In the genomic region with DNA sequence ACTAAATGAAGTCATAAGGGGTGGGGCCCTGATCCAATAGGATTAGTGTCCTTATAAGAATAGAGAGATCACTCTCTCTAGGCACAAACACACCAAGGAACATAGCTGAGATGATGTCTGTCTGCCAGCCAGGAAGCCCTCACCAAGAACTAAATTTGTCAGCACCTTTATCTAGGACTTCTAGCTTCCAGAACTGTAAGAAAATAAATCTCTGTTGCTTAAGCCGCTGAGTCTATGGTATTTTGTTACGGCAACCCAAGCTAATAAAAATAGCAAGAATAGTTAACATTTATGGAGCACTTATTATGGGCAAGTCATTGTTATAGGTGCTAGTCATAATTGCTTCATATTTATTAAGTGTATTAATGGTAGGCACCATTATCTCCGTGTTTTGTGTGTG, we compare ENCODE assay signal across 22 cellular contexts.
"Had no signal": no experiment of that assay in that cellular context is flagged by ENCODE, and none has a peak within 500 bp of the region (broad histone marks: within the 10 kb centered on the region; RNA-seq: fewer than 3 reads in every experiment).

No MANE protein-coding gene starts in this region.

- ATAC-seq: left colon; left lung; lower lobe of right lung; naive thymus-derived CD8-positive, alpha-beta T cell; pancreas; right cardiac atrium; stimulated activated effector memory CD8-positive, alpha-beta T cell treated with anti-CD3 and anti-CD28 coated beads, Interleukin-12 subunit alpha, Interleukin-12 subunit beta, amount 100 ng/mL, for 72 hours had no signal

- FAIRE-seq: kidney, pancreas, small intestine had no signal

- DNase-seq: hippocampal formation; kidney; left colon; left lung; lower lobe of right lung; mammary epithelial cell; mesenchymal stem cell; naive thymus-derived CD8-positive, alpha-beta T cell; nucleus accumbens; pancreas; posterior cingulate gyrus; retina; right cardiac atrium; sigmoid colon; small intestine; spleen; stimulated activated CD4-positive, alpha-beta T cell treated with anti-CD3 and anti-CD28 coated beads, Interleukin-4, amount 100 ng/mL, for 24 hours; stimulated activated naive CD4-positive, alpha-beta T cell; uterus had no signal

- H3K4me1 ChIP-seq: left lung, lower lobe of right lung, pancreas, prostate gland, sigmoid colon, spleen, uterus had no signal

- H3K9me3 ChIP-seq: left lung, pancreas, prostate gland, sigmoid colon, uterus had no signal

- H3K4me3 ChIP-seq: left lung, lower lobe of right lung, pancreas, prostate gland, sigmoid colon, spleen, tibial nerve, uterus had no signal

- H3K27ac ChIP-seq: left lung, lower lobe of right lung, pancreas, prostate gland, sigmoid colon, spleen, tibial nerve, uterus had no signal
